22 cellular contexts compared by ENCODE assay signal in genomic region chr7:146606628-146607027, GRCh38.
"Had no signal": no experiment of that assay in that cellular context is flagged by ENCODE, and none has a peak within 500 bp of the region (broad histone marks: within the 10 kb centered on the region; RNA-seq: fewer than 3 reads in every experiment).

No MANE protein-coding gene starts in this region.

- H3K4me2 ChIP-seq: neural progenitor cell had no signal

- H3K9ac ChIP-seq: neural progenitor cell, parathyroid adenoma had no signal

- H3K79me2 ChIP-seq: parathyroid adenoma had no signal

- H3K27ac ChIP-seq: esophagus muscularis mucosa, foreskin keratinocyte, gastroesophageal sphincter, heart left ventricle, left lung, neural progenitor cell, parathyroid adenoma, right lobe of liver, thoracic aorta, tibial nerve, upper lobe of left lung had no signal

- H3K4me3 ChIP-seq: esophagus muscularis mucosa, gastroesophageal sphincter, heart left ventricle, left lung, mucosa of descending colon, neural progenitor cell, right lobe of liver, thoracic aorta, tibial nerve, upper lobe of left lung had no signal

- H3K27me3 ChIP-seq: esophagus muscularis mucosa, foreskin keratinocyte, gastroesophageal sphincter, heart left ventricle, left lung, neural progenitor cell, right lobe of liver, tibial nerve, upper lobe of left lung had no signal

- H3K9me3 ChIP-seq: gastroesophageal sphincter, right lobe of liver, thoracic aorta, tibial nerve, upper lobe of left lung had no signal

- DNase-seq: dermis blood vessel endothelial cell; effector memory CD4-positive, alpha-beta T cell; foreskin keratinocyte; heart left ventricle; hippocampal formation; left cardiac atrium; left lung; mesenchymal stem cell; mucosa of descending colon; naive B cell; right lobe of liver; small intestine; stimulated activated CD4-positive, alpha-beta T cell treated with anti-CD3 and anti-CD28 coated beads, Interleukin-15, amount 100 ng/mL, for 24 hours; stimulated activated CD4-positive, alpha-beta T cell treated with anti-CD3 and anti-CD28 coated beads, Interleukin-2, amount 100 ng/mL, for 48 hours; stimulated activated naive B cell treated with anti-CD40 and anti-IgM and Interleukin-4, amounts not matched to agents 10 μg/mL and 1 μg/mL and 100 μg/mL, for 72 hours; upper lobe of left lung had no signal

- H3K36me3 ChIP-seq: esophagus muscularis mucosa, gastroesophageal sphincter, heart left ventricle, left lung, neural progenitor cell, right lobe of liver, thoracic aorta, tibial nerve, upper lobe of left lung had no signal

- H2AFZ ChIP-seq: neural progenitor cell, parathyroid adenoma had no signal
